1 cellular context compared by ENCODE assay signal in genomic region chr1:48530727-48531351, GRCh38.
TF ChIP-seq lines count a peak whose summit lies in the region.

No MANE protein-coding gene starts in this region.

TF ChIP-seq in HepG2, 621 proteins besides CTCF, POLR2A, EP300 and RAD21 (continued from another document and continues in another):
- TF ChIP-seq, protein P1, sequence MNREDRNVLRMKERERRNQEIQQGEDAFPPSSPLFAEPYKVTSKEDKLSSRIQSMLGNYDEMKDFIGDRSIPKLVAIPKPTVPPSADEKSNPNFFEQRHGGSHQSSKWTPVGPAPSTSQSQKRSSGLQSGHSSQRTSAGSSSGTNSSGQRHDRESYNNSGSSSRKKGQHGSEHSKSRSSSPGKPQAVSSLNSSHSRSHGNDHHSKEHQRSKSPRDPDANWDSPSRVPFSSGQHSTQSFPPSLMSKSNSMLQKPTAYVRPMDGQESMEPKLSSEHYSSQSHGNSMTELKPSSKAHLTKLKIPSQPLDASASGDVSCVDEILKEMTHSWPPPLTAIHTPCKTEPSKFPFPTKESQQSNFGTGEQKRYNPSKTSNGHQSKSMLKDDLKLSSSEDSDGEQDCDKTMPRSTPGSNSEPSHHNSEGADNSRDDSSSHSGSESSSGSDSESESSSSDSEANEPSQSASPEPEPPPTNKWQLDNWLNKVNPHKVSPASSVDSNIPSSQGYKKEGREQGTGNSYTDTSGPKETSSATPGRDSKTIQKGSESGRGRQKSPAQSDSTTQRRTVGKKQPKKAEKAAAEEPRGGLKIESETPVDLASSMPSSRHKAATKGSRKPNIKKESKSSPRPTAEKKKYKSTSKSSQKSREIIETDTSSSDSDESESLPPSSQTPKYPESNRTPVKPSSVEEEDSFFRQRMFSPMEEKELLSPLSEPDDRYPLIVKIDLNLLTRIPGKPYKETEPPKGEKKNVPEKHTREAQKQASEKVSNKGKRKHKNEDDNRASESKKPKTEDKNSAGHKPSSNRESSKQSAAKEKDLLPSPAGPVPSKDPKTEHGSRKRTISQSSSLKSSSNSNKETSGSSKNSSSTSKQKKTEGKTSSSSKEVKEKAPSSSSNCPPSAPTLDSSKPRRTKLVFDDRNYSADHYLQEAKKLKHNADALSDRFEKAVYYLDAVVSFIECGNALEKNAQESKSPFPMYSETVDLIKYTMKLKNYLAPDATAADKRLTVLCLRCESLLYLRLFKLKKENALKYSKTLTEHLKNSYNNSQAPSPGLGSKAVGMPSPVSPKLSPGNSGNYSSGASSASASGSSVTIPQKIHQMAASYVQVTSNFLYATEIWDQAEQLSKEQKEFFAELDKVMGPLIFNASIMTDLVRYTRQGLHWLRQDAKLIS (CRISPR knock-in tag; IDR thresholded peaks at IDR 0.05): no peak
- TF ChIP-seq MIXL1 (CRISPR knock-in tag; IDR thresholded peaks at IDR 0.05) (0 out of 2 replicates have a peak, but pooled peaks have one; percentile 44), IKZF1 (IDR thresholded peaks at IDR 0.05) (no peak), TSC22D2 (CRISPR knock-in tag; IDR thresholded peaks at IDR 0.05; ENCODE audit: borderline replicate concordance) (peak; percentile 87; the same call in 1 of the 2 replicates), ZSCAN9 (CRISPR knock-in tag; IDR thresholded peaks at IDR 0.05; ENCODE audit: borderline replicate concordance) (peak; percentile 70; the same call in 1 of the 2 replicates), MTA3 (CRISPR knock-in tag; IDR thresholded peaks at IDR 0.05) (no peak), BCL6 (CRISPR knock-in tag; IDR thresholded peaks at IDR 0.05) (0 out of 2 replicates have a peak, but pooled peaks have one; percentile 38), SP140L (CRISPR knock-in tag; IDR thresholded peaks at IDR 0.05; ENCODE audit: borderline replicate concordance) (no peak), MXD1 (CRISPR knock-in tag; IDR thresholded peaks at IDR 0.05) (no peak), CEBPZ (IDR thresholded peaks at IDR 0.05; ENCODE audit: low read length) (no peak), ETV6 (CRISPR knock-in tag; conservative IDR thresholded peaks at IDR 0.05) (peak; percentile 74; the same call in 1 of the 2 replicates), GLI4 (CRISPR knock-in tag; IDR thresholded peaks at IDR 0.05; ENCODE audit: borderline replicate concordance) (no peak), JUND (CRISPR knock-in tag; IDR thresholded peaks at IDR 0.05) (no peak), ZNF549 (CRISPR knock-in tag; IDR thresholded peaks at IDR 0.05) (no peak), ARNT2 (CRISPR knock-in tag; IDR thresholded peaks at IDR 0.05; ENCODE audit: low read depth) (no peak), HNF1B (CRISPR knock-in tag; IDR thresholded peaks at IDR 0.05) (no peak), ZNF431 (CRISPR knock-in tag; IDR thresholded peaks at IDR 0.05; ENCODE audit: borderline replicate concordance, low read depth) (no peak), ZNF317 (CRISPR knock-in tag; IDR thresholded peaks at IDR 0.05) (no peak), ATAD3A (CRISPR knock-in tag; IDR thresholded peaks at IDR 0.05) (no peak), ZNF224 (CRISPR knock-in tag; IDR thresholded peaks at IDR 0.05) (no peak), CREB3 (CRISPR knock-in tag; IDR thresholded peaks at IDR 0.05) (0 out of 2 replicates have a peak, but pooled peaks have one; percentile 45), E2F5 (CRISPR knock-in tag; conservative IDR thresholded peaks at IDR 0.05) (0 out of 2 replicates have a peak, but pooled peaks have one; percentile 53), AKAP8 (CRISPR knock-in tag; IDR thresholded peaks at IDR 0.05) (no peak), BORCS8-MEF2B (CRISPR knock-in tag; IDR thresholded peaks at IDR 0.05) (peak; percentile 83), MYNN (CRISPR knock-in tag; IDR thresholded peaks at IDR 0.05; ENCODE audit: low read depth) (no peak)
- TF ChIP-seq, protein P2, sequence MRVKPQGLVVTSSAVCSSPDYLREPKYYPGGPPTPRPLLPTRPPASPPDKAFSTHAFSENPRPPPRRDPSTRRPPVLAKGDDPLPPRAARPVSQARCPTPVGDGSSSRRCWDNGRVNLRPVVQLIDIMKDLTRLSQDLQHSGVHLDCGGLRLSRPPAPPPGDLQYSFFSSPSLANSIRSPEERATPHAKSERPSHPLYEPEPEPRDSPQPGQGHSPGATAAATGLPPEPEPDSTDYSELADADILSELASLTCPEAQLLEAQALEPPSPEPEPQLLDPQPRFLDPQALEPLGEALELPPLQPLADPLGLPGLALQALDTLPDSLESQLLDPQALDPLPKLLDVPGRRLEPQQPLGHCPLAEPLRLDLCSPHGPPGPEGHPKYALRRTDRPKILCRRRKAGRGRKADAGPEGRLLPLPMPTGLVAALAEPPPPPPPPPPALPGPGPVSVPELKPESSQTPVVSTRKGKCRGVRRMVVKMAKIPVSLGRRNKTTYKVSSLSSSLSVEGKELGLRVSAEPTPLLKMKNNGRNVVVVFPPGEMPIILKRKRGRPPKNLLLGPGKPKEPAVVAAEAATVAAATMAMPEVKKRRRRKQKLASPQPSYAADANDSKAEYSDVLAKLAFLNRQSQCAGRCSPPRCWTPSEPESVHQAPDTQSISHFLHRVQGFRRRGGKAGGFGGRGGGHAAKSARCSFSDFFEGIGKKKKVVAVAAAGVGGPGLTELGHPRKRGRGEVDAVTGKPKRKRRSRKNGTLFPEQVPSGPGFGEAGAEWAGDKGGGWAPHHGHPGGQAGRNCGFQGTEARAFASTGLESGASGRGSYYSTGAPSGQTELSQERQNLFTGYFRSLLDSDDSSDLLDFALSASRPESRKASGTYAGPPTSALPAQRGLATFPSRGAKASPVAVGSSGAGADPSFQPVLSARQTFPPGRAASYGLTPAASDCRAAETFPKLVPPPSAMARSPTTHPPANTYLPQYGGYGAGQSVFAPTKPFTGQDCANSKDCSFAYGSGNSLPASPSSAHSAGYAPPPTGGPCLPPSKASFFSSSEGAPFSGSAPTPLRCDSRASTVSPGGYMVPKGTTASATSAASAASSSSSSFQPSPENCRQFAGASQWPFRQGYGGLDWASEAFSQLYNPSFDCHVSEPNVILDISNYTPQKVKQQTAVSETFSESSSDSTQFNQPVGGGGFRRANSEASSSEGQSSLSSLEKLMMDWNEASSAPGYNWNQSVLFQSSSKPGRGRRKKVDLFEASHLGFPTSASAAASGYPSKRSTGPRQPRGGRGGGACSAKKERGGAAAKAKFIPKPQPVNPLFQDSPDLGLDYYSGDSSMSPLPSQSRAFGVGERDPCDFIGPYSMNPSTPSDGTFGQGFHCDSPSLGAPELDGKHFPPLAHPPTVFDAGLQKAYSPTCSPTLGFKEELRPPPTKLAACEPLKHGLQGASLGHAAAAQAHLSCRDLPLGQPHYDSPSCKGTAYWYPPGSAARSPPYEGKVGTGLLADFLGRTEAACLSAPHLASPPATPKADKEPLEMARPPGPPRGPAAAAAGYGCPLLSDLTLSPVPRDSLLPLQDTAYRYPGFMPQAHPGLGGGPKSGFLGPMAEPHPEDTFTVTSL (CRISPR knock-in tag; IDR thresholded peaks at IDR 0.05; ENCODE audit: borderline replicate concordance): no peak
- TF ChIP-seq, protein P3, sequence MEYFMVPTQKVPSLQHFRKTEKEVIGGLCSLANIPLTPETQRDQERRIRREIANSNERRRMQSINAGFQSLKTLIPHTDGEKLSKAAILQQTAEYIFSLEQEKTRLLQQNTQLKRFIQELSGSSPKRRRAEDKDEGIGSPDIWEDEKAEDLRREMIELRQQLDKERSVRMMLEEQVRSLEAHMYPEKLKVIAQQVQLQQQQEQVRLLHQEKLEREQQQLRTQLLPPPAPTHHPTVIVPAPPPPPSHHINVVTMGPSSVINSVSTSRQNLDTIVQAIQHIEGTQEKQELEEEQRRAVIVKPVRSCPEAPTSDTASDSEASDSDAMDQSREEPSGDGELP (IDR thresholded peaks at IDR 0.05; ENCODE audit: borderline replicate concordance, low read depth): no peak
- TF ChIP-seq, protein P4, sequence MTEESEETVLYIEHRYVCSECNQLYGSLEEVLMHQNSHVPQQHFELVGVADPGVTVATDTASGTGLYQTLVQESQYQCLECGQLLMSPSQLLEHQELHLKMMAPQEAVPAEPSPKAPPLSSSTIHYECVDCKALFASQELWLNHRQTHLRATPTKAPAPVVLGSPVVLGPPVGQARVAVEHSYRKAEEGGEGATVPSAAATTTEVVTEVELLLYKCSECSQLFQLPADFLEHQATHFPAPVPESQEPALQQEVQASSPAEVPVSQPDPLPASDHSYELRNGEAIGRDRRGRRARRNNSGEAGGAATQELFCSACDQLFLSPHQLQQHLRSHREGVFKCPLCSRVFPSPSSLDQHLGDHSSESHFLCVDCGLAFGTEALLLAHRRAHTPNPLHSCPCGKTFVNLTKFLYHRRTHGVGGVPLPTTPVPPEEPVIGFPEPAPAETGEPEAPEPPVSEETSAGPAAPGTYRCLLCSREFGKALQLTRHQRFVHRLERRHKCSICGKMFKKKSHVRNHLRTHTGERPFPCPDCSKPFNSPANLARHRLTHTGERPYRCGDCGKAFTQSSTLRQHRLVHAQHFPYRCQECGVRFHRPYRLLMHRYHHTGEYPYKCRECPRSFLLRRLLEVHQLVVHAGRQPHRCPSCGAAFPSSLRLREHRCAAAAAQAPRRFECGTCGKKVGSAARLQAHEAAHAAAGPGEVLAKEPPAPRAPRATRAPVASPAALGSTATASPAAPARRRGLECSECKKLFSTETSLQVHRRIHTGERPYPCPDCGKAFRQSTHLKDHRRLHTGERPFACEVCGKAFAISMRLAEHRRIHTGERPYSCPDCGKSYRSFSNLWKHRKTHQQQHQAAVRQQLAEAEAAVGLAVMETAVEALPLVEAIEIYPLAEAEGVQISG (CRISPR knock-in tag; IDR thresholded peaks at IDR 0.05): peak; percentile 59
